ENCODE assay signal across 1 cellular context in genomic region chr12:88558341-88558867, GRCh38.
TF ChIP-seq lines count a peak whose summit lies in the region.

No MANE protein-coding gene starts in this region.

TF ChIP-seq in WTC11, 78 proteins besides CTCF, POLR2A, EP300 and RAD21 (continued from another document):
- TF ChIP-seq AFF4 (CRISPR knock-in tag; IDR thresholded peaks at IDR 0.05; ENCODE audit: borderline replicate concordance) (no peak), NR3C1 (CRISPR knock-in tag; conservative IDR thresholded peaks at IDR 0.05; ENCODE audit: low read depth) (no peak), ZBTB21 (CRISPR knock-in tag; IDR thresholded peaks at IDR 0.05; ENCODE audit: borderline replicate concordance) (no peak), ZNF281 (CRISPR knock-in tag; IDR thresholded peaks at IDR 0.05) (no peak), NR1H2 (CRISPR knock-in tag; IDR thresholded peaks at IDR 0.05) (no peak), USF2 (CRISPR knock-in tag; IDR thresholded peaks at IDR 0.05) (no peak), SMAD3 (CRISPR knock-in tag; IDR thresholded peaks at IDR 0.05; ENCODE audit: borderline replicate concordance) (no peak), SOX15 (CRISPR knock-in tag; IDR thresholded peaks at IDR 0.05) (no peak), RORB (CRISPR knock-in tag; IDR thresholded peaks at IDR 0.05) (no peak), RELA (CRISPR knock-in tag; IDR thresholded peaks at IDR 0.05; ENCODE audit: borderline replicate concordance) (no peak)
- TF ChIP-seq, protein P1, sequence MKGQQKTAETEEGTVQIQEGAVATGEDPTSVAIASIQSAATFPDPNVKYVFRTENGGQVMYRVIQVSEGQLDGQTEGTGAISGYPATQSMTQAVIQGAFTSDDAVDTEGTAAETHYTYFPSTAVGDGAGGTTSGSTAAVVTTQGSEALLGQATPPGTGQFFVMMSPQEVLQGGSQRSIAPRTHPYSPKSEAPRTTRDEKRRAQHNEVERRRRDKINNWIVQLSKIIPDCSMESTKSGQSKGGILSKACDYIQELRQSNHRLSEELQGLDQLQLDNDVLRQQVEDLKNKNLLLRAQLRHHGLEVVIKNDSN (CRISPR knock-in tag; IDR thresholded peaks at IDR 0.05): no peak
TF ChIP-seq in WTC11: peak in this region for 0.
